Comparison of ENCODE assay signal across 1 cellular context in the genomic region with DNA sequence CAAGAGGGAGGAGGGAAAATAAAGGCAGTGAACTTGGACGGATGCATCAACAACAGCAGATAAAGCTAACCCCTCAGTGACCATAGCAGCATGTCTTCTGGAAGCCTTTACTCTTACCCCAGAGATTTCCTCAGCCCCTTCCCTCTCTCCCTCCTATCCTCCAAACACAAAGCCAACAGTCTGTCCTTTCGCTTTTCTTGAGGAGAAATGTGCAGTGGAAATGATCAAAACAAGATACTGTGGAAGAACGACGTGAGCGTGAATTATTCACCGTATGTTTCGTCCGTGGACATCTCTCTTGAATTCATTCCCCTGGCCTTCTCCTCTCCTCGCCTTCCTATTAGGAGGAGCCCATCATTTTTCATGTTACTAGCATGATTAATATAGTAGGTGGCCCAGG.
TF ChIP-seq lines count a peak whose summit lies in the region.

No MANE protein-coding gene starts in this region.

TF ChIP-seq in endothelial cell of umbilical vein, 7 proteins besides CTCF, POLR2A, EP300 and RAD21:
- TF ChIP-seq POLR2AphosphoS5 (IDR thresholded peaks at IDR 0.05; ENCODE audit: insufficient read depth, low read depth, low read length), result no peak
- no peak for TF ChIP-seq MYC (IDR thresholded peaks at IDR 0.05; ENCODE audit: low read depth, low read length)
- no peak for TF ChIP-seq JUN (IDR thresholded peaks at IDR 0.05; ENCODE audit: borderline replicate concordance, insufficient read depth, insufficient read length, low read depth)
- TF ChIP-seq GATA2 (IDR thresholded peaks at IDR 0.05; ENCODE audit: insufficient read depth, insufficient read length, low read depth, low read length), result no peak
- TF ChIP-seq EZH2 (IDR thresholded peaks at IDR 0.05; ENCODE audit: borderline replicate concordance, low read depth, low read length, severe bottlenecking), result no peak
- TF ChIP-seq FOS (IDR thresholded peaks at IDR 0.05; ENCODE audit: borderline replicate concordance, insufficient read depth, low read length), result no peak
- TF ChIP-seq, protein P1, sequence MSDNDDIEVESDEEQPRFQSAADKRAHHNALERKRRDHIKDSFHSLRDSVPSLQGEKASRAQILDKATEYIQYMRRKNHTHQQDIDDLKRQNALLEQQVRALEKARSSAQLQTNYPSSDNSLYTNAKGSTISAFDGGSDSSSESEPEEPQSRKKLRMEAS (IDR thresholded peaks at IDR 0.05; ENCODE audit: insufficient read depth, insufficient read length), result no peak
